In the genomic region with DNA sequence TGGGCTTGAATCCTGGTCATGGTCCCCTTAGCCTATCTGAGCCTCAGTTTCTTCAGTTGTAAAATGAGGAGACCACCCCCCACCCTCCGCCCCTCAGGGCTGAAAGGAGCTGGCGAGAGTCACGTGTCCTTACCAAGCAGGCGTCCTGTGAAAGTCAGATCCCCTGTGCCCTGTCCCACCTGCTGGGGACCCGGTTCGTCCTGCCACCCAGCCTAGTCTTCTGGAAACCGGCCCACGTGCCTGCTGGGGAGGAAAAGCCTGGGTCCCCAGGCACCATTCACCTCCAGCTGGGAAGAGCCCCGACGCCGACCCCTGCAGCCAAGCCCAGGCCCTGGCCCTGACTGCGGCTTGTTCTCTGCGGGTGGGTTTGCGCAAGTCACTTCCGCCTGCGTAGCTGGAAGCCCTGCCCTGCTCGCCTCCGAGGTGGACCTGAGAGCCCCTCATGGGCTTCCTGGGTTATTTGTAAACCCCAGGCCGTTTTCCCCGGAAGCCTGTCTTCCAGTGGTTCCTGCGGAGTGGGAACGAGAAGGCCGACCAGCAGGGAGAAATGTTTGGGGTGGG, we compare ENCODE assay signal across 8 cellular contexts. TPM values are rescaled to one million over a fixed set of nuclear protein-coding genes. Genes with fewer than 3 reads are reported as not detected.
DNase-seq lines count a peak whose midpoint lies in the region; ATAC-seq and TF ChIP-seq lines count a peak whose summit lies in the region.

No MANE protein-coding gene starts in this region.

- H3K9me3 ChIP-seq in HEK293 (ENCODE audit: control insufficient read depth, insufficient read depth, low read depth, low read length) (no peaks in the 10 kb centered on the region), Panc1 (ENCODE audit: control insufficient read depth, insufficient read depth, low read depth, low read length) (no peaks in the 10 kb centered on the region), muscle layer of colon (ENCODE audit: low read length) (no peaks in the 10 kb centered on the region), BE2C (no peaks in the 10 kb centered on the region)

- peaks cover 23% of the 10 kb centered on the region for H3K27me3 Mint-ChIP-seq in endothelial cell (ENCODE audit: unreplicated experiment)

- CTCF ChIA-PET in HEK293 (lab: Yijun Ruan, JAX) (interaction anchor here (0.6 to 3.4 kb wide), 5 partner anchors 8 to 293 kb away, joined by 3 to 17 read pairs (median 4); no protein-coding TSS in a partner anchor), Panc1 (lab: Charles Lee) (interaction anchor here (0.6 to 2.3 kb wide), 3 partner anchors 15 to 83 kb away, joined by 3 to 8 read pairs (median 3); no protein-coding TSS in a partner anchor), GM10248 (lab: Yijun Ruan, JAX) (interaction anchor here (0.9 to 1.8 kb wide), 3 partner anchors 14 to 43 kb away, joined by 3 to 5 read pairs (median 4); partner anchors contain the start of gene ANKRD13D)

- POLR2A ChIA-PET in HEK293 (lab: Yijun Ruan, JAX), result interaction anchor here (0.8 to 3.5 kb wide), 6 partner anchors 9 to 63 kb away, joined by 3 to 32 read pairs (median 5); partner anchors contain the start of gene ANKRD13D
- POLR2A ChIA-PET in Panc1 (lab: Charles Lee), result interaction anchor here (0.5 to 0.6 kb wide), 3 partner anchors 12 to 626 kb away, joined by 3 to 11 read pairs (median 3); no protein-coding TSS in a partner anchor
- POLR2A ChIA-PET in GM10248 (lab: Yijun Ruan, JAX), result no interaction called here

- TF ChIP-seq CTCF in HEK293 (tag by site-specific recombination; IDR thresholded peaks at IDR 0.05) (no peak), Panc1 (IDR thresholded peaks at IDR 0.05) (no peak), endothelial cell (IDR thresholded peaks at IDR 0.05; ENCODE audit: unreplicated experiment) (no peak), BE2C (IDR thresholded peaks at IDR 0.05; ENCODE audit: low read depth, low read length) (no peak), GM10248 (IDR thresholded peaks at IDR 0.05; ENCODE audit: control extremely low read depth, extremely low read depth, low read depth, missing control alignments) (no peak)

- ATAC-seq in Panc1 (peak; percentile 50), GM18511 (IDR thresholded peaks at IDR 0.05; ENCODE audit: unreplicated experiment) (no peak)

- DNase-seq in Panc1 (ENCODE audit: low read depth, low spot score), result no peak
- peak; percentile 38 for DNase-seq in endothelial cell (ENCODE audit: low spot score)
- DNase-seq in putamen (ENCODE audit: low spot score), result no peak
- no peak for DNase-seq in BE2C
- DNase-seq in GM10248 (ENCODE audit: extremely low spot score), result no peak

- BruUV-seq in Panc1 (replicated peaks; lab: Mats Ljungman, UMichigan), result no TSS peak

- peak overlapping the region; percentile 66 for H3K4me3 ChIP-seq in HEK293 (ENCODE audit: low read depth, low read length)
- peak overlapping the region; percentile 74 to 85 for H3K4me3 ChIP-seq in Panc1 (ENCODE audit: low read depth in 2 of 2, low read length in 2 of 2)
- H3K4me3 ChIP-seq in muscle layer of colon (ENCODE audit: low read depth in 1 of 2, low read length in 2 of 2), result peak overlapping the region; percentile 68 to 85
- H3K4me3 ChIP-seq in BE2C (ENCODE audit: low read depth, low read length), result no peak overlapping the region

- intact Hi-C loops in Panc1 (cut with micrococcal nuclease; ENCODE audit: unreplicated experiment), result no loop called here

- H3K36me3 ChIP-seq in HEK293 (ENCODE audit: control insufficient read depth in 2 of 2, insufficient read depth in 1 of 2, low read length in 2 of 2) (peaks cover 0 to 52% of the 10 kb centered on the region in 2 experiments; a peak in 2 of 3 replicates), Panc1 (ENCODE audit: control insufficient read depth, insufficient read depth, low read length) (no peaks in the 10 kb centered on the region; the same call in 1 of the 2 replicates), muscle layer of colon (ENCODE audit: insufficient read depth, low read length) (peaks cover 34% of the 10 kb centered on the region), BE2C (peaks cover 23% of the 10 kb centered on the region)

- H3K9me3 Mint-ChIP-seq in endothelial cell (ENCODE audit: unreplicated experiment), result no peaks in the 10 kb centered on the region

- peaks cover 8% of the 10 kb centered on the region for H3K36me3 Mint-ChIP-seq in endothelial cell (ENCODE audit: low read depth, unreplicated experiment)

- H3K4me3 Mint-ChIP-seq in endothelial cell (ENCODE audit: unreplicated experiment), result peak overlapping the region; percentile 37

- no peak overlapping the region for H3K27ac Mint-ChIP-seq in endothelial cell (ENCODE audit: unreplicated experiment)

- H3K27me3 ChIP-seq in Panc1 (ENCODE audit: control insufficient read depth, insufficient read depth, low read length) (no peaks in the 10 kb centered on the region), muscle layer of colon (ENCODE audit: control insufficient read depth in 1 of 2, insufficient read depth in 2 of 2, low read length in 2 of 2) (no peaks in the 10 kb centered on the region), BE2C (no peaks in the 10 kb centered on the region)

- H3K4me1 ChIP-seq in HEK293 (ENCODE audit: control insufficient read depth, insufficient read depth, low read length) (no peaks in the 10 kb centered on the region), Panc1 (ENCODE audit: control insufficient read depth, insufficient read depth, low read length) (peaks cover 27% of the 10 kb centered on the region), muscle layer of colon (ENCODE audit: insufficient read depth, low read length) (peaks cover 17% of the 10 kb centered on the region), BE2C (peaks cover 14% of the 10 kb centered on the region)

- peaks cover 7% of the 10 kb centered on the region for H3K4me1 Mint-ChIP-seq in endothelial cell (ENCODE audit: unreplicated experiment)

- in situ Hi-C loops in Panc1 (cut with HindIII; ENCODE audit: low pct_unique_long_range_greater_than_20kb, low sequenced_read_pairs), result no loop called here

- H3K27ac ChIP-seq in HEK293 (ENCODE audit: extremely low read depth, low read depth, low read length) (peak overlapping the region; percentile 79; the same call in 1 of the 2 replicates), Panc1 (ENCODE audit: low read length) (peak overlapping the region; percentile 83), muscle layer of colon (ENCODE audit: low read depth, low read length) (peak overlapping the region; percentile 82)

- no peak overlapping the region for H3K9ac ChIP-seq in muscle layer of colon (ENCODE audit: low read length)

TF ChIP-seq in HEK293, 187 proteins besides CTCF, POLR2A, EP300 and RAD21:
- TF ChIP-seq ZNF341 (tag by site-specific recombination; IDR thresholded peaks at IDR 0.05; ENCODE audit: low read depth) (0 out of 2 replicates have a peak, but pooled peaks have one; percentile 15), ZNF792 (tag by site-specific recombination; IDR thresholded peaks at IDR 0.05) (no peak), BCL11B (tag by site-specific recombination; IDR thresholded peaks at IDR 0.05; ENCODE audit: low read depth) (no peak), GLIS1 (tag by site-specific recombination; IDR thresholded peaks at IDR 0.05) (peak; percentile 42; the same call in 1 of the 2 replicates), ZIC2 (tag by site-specific recombination; IDR thresholded peaks at IDR 0.05) (peak; percentile 95), ZBTB20 (tag by site-specific recombination; IDR thresholded peaks at IDR 0.05) (0 out of 2 replicates have a peak, but pooled peaks have one; percentile 9), GLIS2 (tag by site-specific recombination; IDR thresholded peaks at IDR 0.05) (peak; percentile 76)
- TF ChIP-seq, protein P1, sequence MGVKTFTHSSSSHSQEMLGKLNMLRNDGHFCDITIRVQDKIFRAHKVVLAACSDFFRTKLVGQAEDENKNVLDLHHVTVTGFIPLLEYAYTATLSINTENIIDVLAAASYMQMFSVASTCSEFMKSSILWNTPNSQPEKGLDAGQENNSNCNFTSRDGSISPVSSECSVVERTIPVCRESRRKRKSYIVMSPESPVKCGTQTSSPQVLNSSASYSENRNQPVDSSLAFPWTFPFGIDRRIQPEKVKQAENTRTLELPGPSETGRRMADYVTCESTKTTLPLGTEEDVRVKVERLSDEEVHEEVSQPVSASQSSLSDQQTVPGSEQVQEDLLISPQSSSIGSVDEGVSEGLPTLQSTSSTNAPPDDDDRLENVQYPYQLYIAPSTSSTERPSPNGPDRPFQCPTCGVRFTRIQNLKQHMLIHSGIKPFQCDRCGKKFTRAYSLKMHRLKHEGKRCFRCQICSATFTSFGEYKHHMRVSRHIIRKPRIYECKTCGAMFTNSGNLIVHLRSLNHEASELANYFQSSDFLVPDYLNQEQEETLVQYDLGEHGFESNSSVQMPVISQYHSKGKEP (tag by site-specific recombination; IDR thresholded peaks at IDR 0.05), result no peak
TF ChIP-seq in HEK293: peak in this region for 5.

RNA-seq across cellular contexts. Expression of gene SSH3, which starts 0.7 kb away (rescaled TPM):
- total RNA-seq in Panc1 (2021; ENCODE audit: unreplicated experiment) (79.8 TPM), endothelial cell (ENCODE audit: unreplicated experiment) (7.3 TPM)
- 82.6 TPM for polyA plus RNA-seq in Panc1 (2012; ENCODE audit: insufficient read length)
- 3.9 TPM for polyA plus RNA-seq in BE2C (2012; ENCODE audit: insufficient read depth, insufficient read length, low read depth)

RNA-seq across cellular contexts. Expression of gene ANKRD13D, which starts 13.5 kb away (rescaled TPM):
- total RNA-seq in Panc1 (2021; ENCODE audit: unreplicated experiment), result 76.5 TPM
- polyA plus RNA-seq in Panc1 (2012; ENCODE audit: insufficient read length), result 55.6 TPM
- 65.1 TPM for total RNA-seq in endothelial cell (ENCODE audit: unreplicated experiment)
- 133 TPM for polyA plus RNA-seq in BE2C (2012; ENCODE audit: insufficient read depth, insufficient read length, low read depth)

RNA-seq across cellular contexts. Expression of gene GRK2, which starts 36.4 kb away (rescaled TPM):
- total RNA-seq in Panc1 (2021; ENCODE audit: unreplicated experiment) (103 TPM), endothelial cell (ENCODE audit: unreplicated experiment) (92.7 TPM)
- polyA plus RNA-seq in Panc1 (2012; ENCODE audit: insufficient read length), result 192 TPM
- 272 TPM for polyA plus RNA-seq in BE2C (2012; ENCODE audit: insufficient read depth, insufficient read length, low read depth)

RNA-seq across cellular contexts. Expression of gene POLD4, which starts 50.7 kb away (rescaled TPM):
- 78.7 TPM for total RNA-seq in Panc1 (2021; ENCODE audit: unreplicated experiment)
- polyA plus RNA-seq in Panc1 (2012; ENCODE audit: insufficient read length), result 119 TPM
- 92.1 TPM for total RNA-seq in endothelial cell (ENCODE audit: unreplicated experiment)
- 33.9 TPM for polyA plus RNA-seq in BE2C (2012; ENCODE audit: insufficient read depth, insufficient read length, low read depth)
